8 cellular contexts compared by ENCODE assay signal in the genomic region with DNA sequence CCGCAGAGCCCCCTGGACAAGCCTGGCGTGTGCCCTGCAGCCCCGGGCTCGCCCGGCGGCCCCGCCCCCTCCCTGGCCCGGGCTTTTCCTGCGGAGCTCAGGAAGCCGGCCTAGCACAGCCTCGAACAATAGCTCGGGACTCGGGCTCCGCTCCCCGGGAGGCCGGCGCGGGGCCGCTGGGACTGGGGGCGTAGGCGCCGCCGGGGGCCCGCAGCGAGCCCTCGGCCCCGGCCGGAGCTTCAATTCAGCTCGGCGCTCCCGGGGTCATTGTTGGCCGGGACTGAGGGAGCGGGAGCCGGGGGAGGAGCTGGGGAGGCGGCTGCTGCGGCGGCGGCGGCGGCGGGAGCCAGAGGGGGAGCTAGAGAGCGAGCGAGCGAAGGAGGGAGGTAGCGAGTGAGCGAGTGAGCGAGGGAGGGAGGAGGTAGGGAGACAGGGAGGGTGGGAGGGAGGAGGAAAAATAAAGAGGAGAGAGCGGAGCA. TPM values are rescaled to one million over a fixed set of nuclear protein-coding genes. Genes with fewer than 3 reads are reported as not detected.
A peak's percentile ranks its signal among the peaks of the same experiment; 100 is the strongest.
DNase-seq lines count a peak whose midpoint lies in the region; ATAC-seq and TF ChIP-seq lines count a peak whose summit lies in the region.

No MANE protein-coding gene starts in this region.

- H2AFZ ChIP-seq in Karpas-422 (ENCODE audit: low read length), result no peak overlapping the region
- peak overlapping the region; percentile 94 for H2AFZ ChIP-seq in neural cell (ENCODE audit: low read depth, low read length)

- no peak overlapping the region for H3K27ac Mint-ChIP-seq in stimulated activated naive CD8-positive, alpha-beta T cell treated with anti-CD3 and anti-CD28 coated beads, Interleukin-15, amount 100 ng/mL, for 72 hours

- no peaks in the 10 kb centered on the region for H3K27me3 ChIP-seq in Karpas-422 (ENCODE audit: low read length)
- H3K27me3 ChIP-seq in neural cell (ENCODE audit: insufficient read depth, low read depth, low read length), result no peaks in the 10 kb centered on the region

- peak; percentile 52 for TF ChIP-seq CTCF in foreskin fibroblast (IDR thresholded peaks at IDR 0.05; ENCODE audit: low read depth, low read length)
- TF ChIP-seq CTCF in neural cell (IDR thresholded peaks at IDR 0.05; ENCODE audit: poor library complexity, severe bottlenecking), result peak; percentile 81

- H3K27ac ChIP-seq in Karpas-422 (ENCODE audit: low read length) (no peak overlapping the region), neural cell (ENCODE audit: low read length) (peak overlapping the region; percentile 84)

- no peaks in the 10 kb centered on the region for H3K4me1 ChIP-seq in Karpas-422 (ENCODE audit: low read length)

- H3K27me3 Mint-ChIP-seq in stimulated activated naive CD8-positive, alpha-beta T cell treated with anti-CD3 and anti-CD28 coated beads, Interleukin-15, amount 100 ng/mL, for 72 hours, result peaks cover 61% of the 10 kb centered on the region

- DNase-seq in COLO829 (ENCODE audit: low spot score) (peak; percentile 86), Karpas-422 (peak; percentile 25), RPMI8226 (peak; percentile 74), activated gamma-delta T cell (lab: John Stamatoyannopoulos, UW) (peak; percentile 19), foreskin fibroblast (peak; percentile 66 to 91)
- DNase-seq in stimulated activated naive CD8-positive, alpha-beta T cell treated with anti-CD3 and anti-CD28 coated beads, Interleukin-15, amount 100 ng/mL, for 72 hours, result peak; percentile 65 to 69

- peaks cover 7% of the 10 kb centered on the region for H3F3A ChIP-seq in neural cell (ENCODE audit: insufficient read depth, low read length, poor library complexity, severe bottlenecking)

- TF ChIP-seq RAD21 in neural cell (conservative IDR thresholded peaks at IDR 0.05), result peak; percentile 51

- peak; percentile 88 for ATAC-seq in GM21619 (IDR thresholded peaks at IDR 0.05; ENCODE audit: unreplicated experiment)
- peak; percentile 83 for ATAC-seq in stimulated activated naive CD8-positive, alpha-beta T cell treated with anti-CD3 and anti-CD28 coated beads, Interleukin-15, amount 100 ng/mL, for 72 hours

- H3K9me3 ChIP-seq in Karpas-422 (ENCODE audit: low read length) (no peaks in the 10 kb centered on the region), neural cell (ENCODE audit: low read length) (no peaks in the 10 kb centered on the region)

- no peak overlapping the region for H3K4me2 ChIP-seq in Karpas-422 (ENCODE audit: low read depth, low read length, poor library complexity, severe bottlenecking)
- H3K4me2 ChIP-seq in neural cell (ENCODE audit: low read length), result peak overlapping the region; percentile 94

- H3K4me1 Mint-ChIP-seq in stimulated activated naive CD8-positive, alpha-beta T cell treated with anti-CD3 and anti-CD28 coated beads, Interleukin-15, amount 100 ng/mL, for 72 hours, result peaks cover 13% of the 10 kb centered on the region

- H3K4me3 Mint-ChIP-seq in stimulated activated naive CD8-positive, alpha-beta T cell treated with anti-CD3 and anti-CD28 coated beads, Interleukin-15, amount 100 ng/mL, for 72 hours, result peak overlapping the region; percentile 44 to 60

- H3K79me2 ChIP-seq in Karpas-422 (ENCODE audit: low read length) (no peaks in the 10 kb centered on the region), neural cell (replicated peaks; ENCODE audit: insufficient read depth, low read length) (peaks cover 45% of the 10 kb centered on the region)

- H4K20me1 ChIP-seq in Karpas-422 (ENCODE audit: insufficient read depth, low read depth, low read length) (no peaks in the 10 kb centered on the region), neural cell (ENCODE audit: insufficient read depth) (peaks cover 23% of the 10 kb centered on the region)

- no peaks in the 10 kb centered on the region for H3K9me3 Mint-ChIP-seq in stimulated activated naive CD8-positive, alpha-beta T cell treated with anti-CD3 and anti-CD28 coated beads, Interleukin-15, amount 100 ng/mL, for 72 hours

- H3K4me3 ChIP-seq in Karpas-422 (ENCODE audit: low read length) (no peak overlapping the region), foreskin fibroblast (ENCODE audit: low read depth in 1 of 2, low read length in 2 of 2) (peak overlapping the region; percentile 51 to 63), neural cell (ENCODE audit: low read length) (peak overlapping the region; percentile 86)

- TF ChIP-seq EP300 in neural cell (conservative IDR thresholded peaks at IDR 0.05; ENCODE audit: poor library complexity, severe bottlenecking), result peak; percentile 51

- H3K9me2 ChIP-seq in Karpas-422 (replicated peaks; ENCODE audit: insufficient read depth, low read length), result no peaks in the 10 kb centered on the region
- H3K9me2 ChIP-seq in neural cell (ENCODE audit: insufficient read depth, low read length), result no peaks in the 10 kb centered on the region

- H3K9ac ChIP-seq in Karpas-422 (ENCODE audit: low read length) (no peak overlapping the region), neural cell (ENCODE audit: low read length) (peak overlapping the region; percentile 89)

- H3K36me3 ChIP-seq in Karpas-422 (ENCODE audit: insufficient read depth, low read length) (no peaks in the 10 kb centered on the region), neural cell (ENCODE audit: insufficient read depth, low read length) (no peaks in the 10 kb centered on the region)

TF ChIP-seq in neural cell, 6 proteins besides CTCF, POLR2A, EP300 and RAD21:
- peak; percentile 63 for TF ChIP-seq TAF1 (IDR thresholded peaks at IDR 0.05; ENCODE audit: low read depth)
- TF ChIP-seq EZH2 (IDR thresholded peaks at IDR 0.05; ENCODE audit: borderline replicate concordance, insufficient read depth, low read length, poor library complexity, severe bottlenecking), result no peak
- no peak for TF ChIP-seq MXI1 (conservative IDR thresholded peaks at IDR 0.05; ENCODE audit: poor library complexity, severe bottlenecking)
- peak; percentile 44 for TF ChIP-seq SMC3 (conservative IDR thresholded peaks at IDR 0.05; ENCODE audit: poor library complexity)
- TF ChIP-seq POLR2AphosphoS5 (IDR thresholded peaks at IDR 0.05), result peak; percentile 92

RNA-seq across cellular contexts. Expression of gene KALRN, which starts 0.2 kb away (rescaled TPM):
- not detected in 2 replicates for total RNA-seq in Karpas-422 (2014; rRNA removed; shearing (Covaris generic); ENCODE audit: low replicate concordance)
- 61.6 and 86.7 TPM in 2 replicates for polyA plus RNA-seq in neural cell
- 338 and 413 TPM in 2 replicates for polyA minus RNA-seq in neural cell

RNA-seq across cellular contexts. Expression of gene ROPN1, which starts 41.0 kb away (rescaled TPM):
- not detected in 2 replicates for total RNA-seq in Karpas-422 (2014; rRNA removed; shearing (Covaris generic); ENCODE audit: low replicate concordance)
- not detected in 2 replicates for polyA plus RNA-seq in neural cell
- not detected in 2 replicates for polyA minus RNA-seq in neural cell

Comparison
In these comparisons a context has a peak if more than half of its experiments do, and no peak if none do; other contexts are left out.
1. DNase-seq: peak in every context shown above with its lines; median percentile 86 in COLO829; 78 in foreskin fibroblast; 74 in RPMI8226; 67 in stimulated activated naive CD8-positive, alpha-beta T cell treated with anti-CD3 and anti-CD28 coated beads, Interleukin-15, amount 100 ng/mL, for 72 hours; 25 in Karpas-422; 19 in activated gamma-delta T cell.